8 cellular contexts compared by ENCODE assay signal in genomic region chr22:44697423-44698179, GRCh38. TPM values are rescaled to one million over a fixed set of nuclear protein-coding genes. Genes with fewer than 3 reads are reported as not detected.
DNase-seq lines count a peak whose midpoint lies in the region; ATAC-seq and TF ChIP-seq lines count a peak whose summit lies in the region.

No MANE protein-coding gene starts in this region.

- H3K27ac ChIP-seq in GM23338 (ENCODE audit: low read depth) (no peak overlapping the region), Panc1 (ENCODE audit: low read length) (no peak overlapping the region), neural progenitor cell (no peak overlapping the region), stomach (peak overlapping the region in 1 of 5 donors; percentile 68)

- CTCF ChIA-PET in Panc1 (lab: Charles Lee) = no interaction called here

- POLR2A ChIA-PET in Panc1 (lab: Charles Lee) = no interaction called here

- intact Hi-C loops in Panc1 (cut with micrococcal nuclease; ENCODE audit: unreplicated experiment) = loop anchor here (5.0 kb wide), 1 partner anchor 40 kb away; no protein-coding TSS in a partner anchor
- intact Hi-C loops in stomach (cut with DNase I; ENCODE audit: low total_unique reads) = loop anchor here (5.0 kb wide), 1 partner anchor 40 kb away; no protein-coding TSS in a partner anchor

- H3K27me3 ChIP-seq in GM23338 (ENCODE audit: insufficient read depth) (peaks cover 15% of the 10 kb centered on the region), Panc1 (ENCODE audit: control insufficient read depth, insufficient read depth, low read length) (no peaks in the 10 kb centered on the region), neural progenitor cell (peaks cover 21% of the 10 kb centered on the region), stomach (peaks cover 0 to 14% (median 0%) of the 10 kb centered on the region in 3 donors)

- H3K4me1 ChIP-seq in GM23338 (ENCODE audit: insufficient read depth) = peaks cover 11% of the 10 kb centered on the region
- H3K4me1 ChIP-seq in Panc1 (ENCODE audit: control insufficient read depth, insufficient read depth, low read length) = peaks cover 7% of the 10 kb centered on the region; the same call in 1 of the 2 replicates
- H3K4me1 ChIP-seq in neural progenitor cell = peaks cover 19% of the 10 kb centered on the region
- peaks cover 8 to 29% (median 18%) of the 10 kb centered on the region in 4 donors for H3K4me1 ChIP-seq in stomach

- H3K36me3 ChIP-seq in GM23338 (ENCODE audit: insufficient read depth) (no peaks in the 10 kb centered on the region), Panc1 (ENCODE audit: control insufficient read depth, insufficient read depth, low read length) (no peaks in the 10 kb centered on the region), neural progenitor cell (no peaks in the 10 kb centered on the region), stomach (no peaks in the 10 kb centered on the region)

- H3K4me1 Mint-ChIP-seq in GM23338 (peaks cover 9% of the 10 kb centered on the region), neural progenitor cell (peaks cover 20% of the 10 kb centered on the region)
- H3K4me1 Mint-ChIP-seq in activated T-cell treated with anti-CD3 and anti-CD28 coated beads, Interleukin-2, amount 50 U/mL, for 4 hours (ENCODE audit: low read depth) = peaks cover 15% of the 10 kb centered on the region

- H3K4me3 Mint-ChIP-seq in GM23338 = no peak overlapping the region
- no peak overlapping the region for H3K4me3 Mint-ChIP-seq in activated T-cell treated with anti-CD3 and anti-CD28 coated beads, Interleukin-2, amount 50 U/mL, for 4 hours
- H3K4me3 Mint-ChIP-seq in neural progenitor cell = no peak overlapping the region

- DNase-seq in AG10803 (ENCODE audit: low read depth) = peak; percentile 74
- peak; percentile 92 for DNase-seq in GM23338 (ENCODE audit: low spot score)
- DNase-seq in Panc1 (ENCODE audit: low read depth, low spot score) = peak; percentile 42
- peak; percentile 87 for DNase-seq in activated T-cell treated with anti-CD3 and anti-CD28 coated beads, Interleukin-2, amount 50 U/mL, for 4 hours
- peak; percentile 47 for DNase-seq in fibroblast of gingiva (ENCODE audit: low read depth)
- peak; percentile 89 for DNase-seq in neural progenitor cell (ENCODE audit: low spot score)
- DNase-seq in stomach = peak; percentile 87

- H3F3A ChIP-seq in GM23338 (replicated peaks; ENCODE audit: low read depth) (0 out of 2 replicates have a peak, but pooled peaks cover 3% of the 10 kb centered on the region), neural progenitor cell (ENCODE audit: low read depth) (peaks cover 27% of the 10 kb centered on the region)

- in situ Hi-C loops in Panc1 (cut with HindIII; ENCODE audit: low pct_unique_long_range_greater_than_20kb, low sequenced_read_pairs) = no loop called here

- H3K79me2 ChIP-seq in GM23338 (replicated peaks; ENCODE audit: insufficient read depth) = no peaks in the 10 kb centered on the region
- no peaks in the 10 kb centered on the region for H3K79me2 ChIP-seq in neural progenitor cell (ENCODE audit: low read depth)

- BruUV-seq in Panc1 (replicated peaks; lab: Mats Ljungman, UMichigan) = no TSS peak

- H4K20me1 ChIP-seq in GM23338 (replicated peaks; ENCODE audit: insufficient read depth) (no peaks in the 10 kb centered on the region), neural progenitor cell (ENCODE audit: low read depth) (peaks cover 10% of the 10 kb centered on the region)

- H3K27me3 Mint-ChIP-seq in GM23338 (ENCODE audit: insufficient read depth, low read depth, poor library complexity) (peaks cover 17% of the 10 kb centered on the region), neural progenitor cell (ENCODE audit: insufficient read depth, low read depth) (peaks cover 2% of the 10 kb centered on the region)
- H3K27me3 Mint-ChIP-seq in activated T-cell treated with anti-CD3 and anti-CD28 coated beads, Interleukin-2, amount 50 U/mL, for 4 hours (ENCODE audit: low read depth) = no peaks in the 10 kb centered on the region

- WGBS in stomach, 5 donors = 20 to 29% (median 23%) methylated on average over 12 to 22 of the region's 22 CpGs

- H3K36me3 Mint-ChIP-seq in GM23338 (ENCODE audit: low read depth) = no peaks in the 10 kb centered on the region
- H3K36me3 Mint-ChIP-seq in activated T-cell treated with anti-CD3 and anti-CD28 coated beads, Interleukin-2, amount 50 U/mL, for 4 hours (ENCODE audit: insufficient read depth) = no peaks in the 10 kb centered on the region
- no peaks in the 10 kb centered on the region for H3K36me3 Mint-ChIP-seq in neural progenitor cell

- TF ChIP-seq CTCF in AG10803 (conservative IDR thresholded peaks at IDR 0.05; ENCODE audit: low read length) (peak; percentile 91), GM23338 (conservative IDR thresholded peaks at IDR 0.05; ENCODE audit: low read depth in 2 of 2) (peak; percentile 85 to 98), Panc1 (IDR thresholded peaks at IDR 0.05) (peak; percentile 90), neural progenitor cell (IDR thresholded peaks at IDR 0.05) (peak; percentile 97), stomach (IDR thresholded peaks at IDR 0.05) (peak in 5 of 7 experiments; percentile 85 to 94 (median 92))

- H3K9me3 Mint-ChIP-seq in GM23338 (no peaks in the 10 kb centered on the region), neural progenitor cell (no peaks in the 10 kb centered on the region)
- no peaks in the 10 kb centered on the region for H3K9me3 Mint-ChIP-seq in activated T-cell treated with anti-CD3 and anti-CD28 coated beads, Interleukin-2, amount 50 U/mL, for 4 hours

- no peak overlapping the region for H3K27ac Mint-ChIP-seq in GM23338
- H3K27ac Mint-ChIP-seq in neural progenitor cell = no peak overlapping the region

- no peak overlapping the region for H3K4me3 ChIP-seq in AG10803 (ENCODE audit: low read length)
- no peak overlapping the region for H3K4me3 ChIP-seq in GM23338
- no peak overlapping the region for H3K4me3 ChIP-seq in Panc1 (ENCODE audit: low read depth in 2 of 2, low read length in 2 of 2)
- no peak overlapping the region for H3K4me3 ChIP-seq in neural progenitor cell
- H3K4me3 ChIP-seq in stomach = no peak overlapping the region

- no peak for TF ChIP-seq POLR2A in stomach (IDR thresholded peaks at IDR 0.05)

- H3K4me2 ChIP-seq in GM23338 (no peak overlapping the region), neural progenitor cell (no peak overlapping the region)

- ATAC-seq in GM23338 (peak; percentile 74), Panc1 (peak; percentile 75), HG02610 (IDR thresholded peaks at IDR 0.05; ENCODE audit: unreplicated experiment) (no peak)
- peak; percentile 44 to 51 for ATAC-seq in activated T-cell treated with anti-CD3 and anti-CD28 coated beads, Interleukin-2, amount 50 U/mL, for 4 hours

- no peak for TF ChIP-seq EP300 in stomach (IDR thresholded peaks at IDR 0.05)

- H2AFZ ChIP-seq in GM23338 = no peak overlapping the region
- no peak overlapping the region for H2AFZ ChIP-seq in neural progenitor cell (replicated peaks)

- H3K9ac ChIP-seq in neural progenitor cell = no peak overlapping the region

- H3K9me3 ChIP-seq in Panc1 (ENCODE audit: control insufficient read depth, insufficient read depth, low read depth, low read length) = no peaks in the 10 kb centered on the region
- H3K9me3 ChIP-seq in neural progenitor cell (ENCODE audit: low read depth) = no peaks in the 10 kb centered on the region
- no peaks in the 10 kb centered on the region for H3K9me3 ChIP-seq in stomach

- H3K9me2 ChIP-seq in GM23338 (ENCODE audit: insufficient read depth) = no peaks in the 10 kb centered on the region

TF ChIP-seq in GM23338, 12 proteins besides CTCF, POLR2A, EP300 and RAD21:
- TF ChIP-seq JUNB (IDR thresholded peaks at IDR 0.05; ENCODE audit: unreplicated experiment) = no peak
- no peak for TF ChIP-seq STAT1 (IDR thresholded peaks at IDR 0.05; ENCODE audit: unreplicated experiment)
- no peak for TF ChIP-seq ZNF331 (CRISPR knock-in tag; IDR thresholded peaks at IDR 0.05; ENCODE audit: low read depth)
- 0 out of 2 replicates have a peak, but pooled peaks have one; percentile 42 for TF ChIP-seq CREB1 (CRISPR knock-in tag; IDR thresholded peaks at IDR 0.05; ENCODE audit: low read depth)

RNA-seq across cellular contexts. Expression of gene PRR5, which starts 4.4 kb away (rescaled TPM):
- 31.4 and 37.7 TPM in 2 replicates for total RNA-seq in GM23338 (2014; rRNA removed; shearing (Covaris generic))
- polyA plus RNA-seq in GM23338 (2016; fragmentation: Nextera tagmentation; extraction: Ambion mirVana) (15.3 and 17.4 TPM in 2 replicates), stomach (10 to 100 TPM; 13.3 to 17.9 (median 16.1) TPM)
- total RNA-seq in Panc1 (2021; ENCODE audit: unreplicated experiment) (11.5 TPM), neural progenitor cell (ENCODE audit: low replicate concordance) (4.0 and 18.6 TPM in 2 replicates), stomach (10 to 100 TPM in 3 of 5 donors, 1 to 10 TPM in 1, not detected in 1; 8.3 to 36.5 (median 26.9) TPM)
- 10.8 TPM for polyA plus RNA-seq in Panc1 (2012; ENCODE audit: insufficient read length)
- total RNA-seq in activated T-cell treated with anti-CD3 and anti-CD28 coated beads, Interleukin-2, amount 50 U/mL, for 4 hours = 10 to 100 TPM; 30.4 to 41.1 (median 33.0) TPM

RNA-seq across cellular contexts. Expression of gene ARHGAP8, which starts 54.8 kb away (rescaled TPM):
- 45.4 and 62.8 TPM in 2 replicates for total RNA-seq in GM23338 (2014; rRNA removed; shearing (Covaris generic))
- polyA plus RNA-seq in GM23338 (2016; fragmentation: Nextera tagmentation; extraction: Ambion mirVana) (60.8 and 64.9 TPM in 2 replicates), stomach (10 to 100 TPM; 10.2 to 18.7 (median 12.3) TPM)
- total RNA-seq in Panc1 (2021; ENCODE audit: unreplicated experiment) (9.2 TPM), neural progenitor cell (ENCODE audit: low replicate concordance) (3.0 and 8.9 TPM in 2 replicates), stomach (10 to 100 TPM in 3 of 5 donors, 1 to 10 TPM in 2; 7.8 to 63.6 (median 10.3) TPM)
- 2.4 TPM for polyA plus RNA-seq in Panc1 (2012; ENCODE audit: insufficient read length)
- 1 to 10 TPM in 2 of 3 donors, under 1 TPM in 1; 0.53 to 2.0 (median 1.0) TPM for total RNA-seq in activated T-cell treated with anti-CD3 and anti-CD28 coated beads, Interleukin-2, amount 50 U/mL, for 4 hours

Comparison
In these comparisons a context has a peak if more than half of its experiments do, and no peak if none do; other contexts are left out.
1. DNase-seq: peak in every context shown above with its lines; median percentile 92 in GM23338; 89 in neural progenitor cell; 87 in activated T-cell treated with anti-CD3 and anti-CD28 coated beads, Interleukin-2, amount 50 U/mL, for 4 hours; 87 in stomach; 74 in AG10803; 47 in fibroblast of gingiva; 42 in Panc1.